In the genomic region with DNA sequence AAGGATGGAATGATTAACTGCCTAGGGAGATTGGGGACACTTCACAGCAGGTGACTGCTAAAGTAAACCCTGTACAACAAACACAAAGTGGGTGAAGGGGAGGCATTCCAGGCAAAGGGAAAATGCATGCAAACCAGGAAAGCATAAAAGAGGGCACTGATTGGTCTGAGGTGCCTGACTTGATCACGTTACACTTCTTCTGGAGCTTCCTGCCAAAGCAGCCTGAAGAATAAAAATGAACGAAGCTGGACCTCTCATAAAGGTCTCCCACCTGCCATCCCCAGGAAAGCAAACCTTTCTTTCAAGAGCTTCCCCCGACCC, we compare ENCODE assay signal across 8 cellular contexts. TPM values are rescaled to one million over a fixed set of nuclear protein-coding genes. Genes with fewer than 3 reads are reported as not detected.
DNase-seq lines count a peak whose midpoint lies in the region; ATAC-seq and TF ChIP-seq lines count a peak whose summit lies in the region.

No MANE protein-coding gene starts in this region.

- intact Hi-C loops in A673 (cut with micrococcal nuclease; ENCODE audit: unreplicated experiment), result no loop called here
- intact Hi-C loops in esophagus muscularis mucosa (cut with DNase I), result loop anchor here (1.0 to 5.0 kb wide), 2 partner anchors 123 to 221 kb away; no protein-coding TSS in a partner anchor

- TF ChIP-seq CTCF in A673 (conservative IDR thresholded peaks at IDR 0.05; ENCODE audit: low read depth, low read length), result 0 out of 2 replicates have a peak, but pooled peaks have one; percentile 23
- TF ChIP-seq CTCF in esophagus muscularis mucosa (IDR thresholded peaks at IDR 0.05), result no peak

- H3K9me3 ChIP-seq in A673 (ENCODE audit: low read depth, low read length, poor library complexity, severe bottlenecking) (no peaks in the 10 kb centered on the region), esophagus muscularis mucosa (no peaks in the 10 kb centered on the region)

- H3K4me1 ChIP-seq in A673 (ENCODE audit: insufficient read depth, low read length, poor library complexity, severe bottlenecking) (peaks cover 24% of the 10 kb centered on the region), esophagus muscularis mucosa (peaks cover 16 to 39% (median 31%) of the 10 kb centered on the region in 4 donors)

- no peak for TF ChIP-seq POLR2A in esophagus muscularis mucosa (IDR thresholded peaks at IDR 0.05; ENCODE audit: low read depth)

- H3K4me3 ChIP-seq in A673 (ENCODE audit: low read depth, low read length, poor library complexity, severe bottlenecking), result no peak overlapping the region
- H3K4me3 ChIP-seq in esophagus muscularis mucosa, result no peak overlapping the region

- ATAC-seq in GM19395 (IDR thresholded peaks at IDR 0.05; ENCODE audit: unreplicated experiment) (peak; percentile 25), HG03108 (IDR thresholded peaks at IDR 0.05; ENCODE audit: unreplicated experiment) (no peak), GM18519 (IDR thresholded peaks at IDR 0.05; ENCODE audit: low FRiP score, unreplicated experiment) (no peak)

- no TSS peak for BruUV-seq in A673 (replicated peaks; lab: Mats Ljungman, UMichigan)

- CTCF ChIA-PET in A673 (lab: Charles Lee), result interaction anchor here (0.6 to 2.0 kb wide), 3 partner anchors 122 to 1010 kb away, joined by 5 to 33 read pairs (median 6); no protein-coding TSS in a partner anchor

- H3K36me3 ChIP-seq in A673 (ENCODE audit: insufficient read depth, low read length, poor library complexity, severe bottlenecking) (peaks cover 25% of the 10 kb centered on the region), esophagus muscularis mucosa (peaks cover 8 to 67% (median 47%) of the 10 kb centered on the region in 4 donors)

- POLR2A ChIA-PET in A673 (lab: Charles Lee; ENCODE audit: low non-redundant PET), result interaction anchor here (0.5 kb wide), 1 partner anchor 1536 kb away, joined by 3 read pairs; no protein-coding TSS in a partner anchor

- H3K27me3 ChIP-seq in A673 (replicated peaks; ENCODE audit: insufficient read depth, low read depth, low read length, poor library complexity) (no peaks in the 10 kb centered on the region), esophagus muscularis mucosa (no peaks in the 10 kb centered on the region)

- no peak for TF ChIP-seq EP300 in esophagus muscularis mucosa (IDR thresholded peaks at IDR 0.05)

- DNase-seq in A673 (ENCODE audit: low spot score), result no peak
- peak; percentile 82 for DNase-seq in NCI-H748 (lab: John Stamatoyannopoulos, UW; ENCODE audit: unreplicated experiment)
- no peak for DNase-seq in esophagus muscularis mucosa (ENCODE audit: extremely low spot score)
- no peak for DNase-seq in stimulated activated naive CD4-positive, alpha-beta T cell treated with Interleukin-2 at 50 U/mL for 16 hours (lab: John Stamatoyannopoulos, UW)
- no peak for DNase-seq in OCI-M2 (lab: John Stamatoyannopoulos, UW; ENCODE audit: unreplicated experiment)

- 65% methylated on average over 3 of the region's 3 CpGs for WGBS in esophagus muscularis mucosa

- H3K27ac ChIP-seq in A673 (ENCODE audit: low read depth, low read length, poor library complexity, severe bottlenecking), result no peak overlapping the region
- peak overlapping the region in 3 of 4 donors; percentile 24 to 70 (median 42) for H3K27ac ChIP-seq in esophagus muscularis mucosa (replicated peaks in 1 of 4)

RNA-seq across cellular contexts. Expression of a gene that starts 46.7 kb away (rescaled TPM):
- total RNA-seq in A673 (2021) (1.1 and 1.4 TPM in 2 replicates), esophagus muscularis mucosa (10 to 100 TPM in 1 of 4 donors, 1 to 10 TPM in 3; 1.7 to 11.5 (median 8.2) TPM)
